Comparison of ENCODE assay signal across 8 cellular contexts in the genomic region with DNA sequence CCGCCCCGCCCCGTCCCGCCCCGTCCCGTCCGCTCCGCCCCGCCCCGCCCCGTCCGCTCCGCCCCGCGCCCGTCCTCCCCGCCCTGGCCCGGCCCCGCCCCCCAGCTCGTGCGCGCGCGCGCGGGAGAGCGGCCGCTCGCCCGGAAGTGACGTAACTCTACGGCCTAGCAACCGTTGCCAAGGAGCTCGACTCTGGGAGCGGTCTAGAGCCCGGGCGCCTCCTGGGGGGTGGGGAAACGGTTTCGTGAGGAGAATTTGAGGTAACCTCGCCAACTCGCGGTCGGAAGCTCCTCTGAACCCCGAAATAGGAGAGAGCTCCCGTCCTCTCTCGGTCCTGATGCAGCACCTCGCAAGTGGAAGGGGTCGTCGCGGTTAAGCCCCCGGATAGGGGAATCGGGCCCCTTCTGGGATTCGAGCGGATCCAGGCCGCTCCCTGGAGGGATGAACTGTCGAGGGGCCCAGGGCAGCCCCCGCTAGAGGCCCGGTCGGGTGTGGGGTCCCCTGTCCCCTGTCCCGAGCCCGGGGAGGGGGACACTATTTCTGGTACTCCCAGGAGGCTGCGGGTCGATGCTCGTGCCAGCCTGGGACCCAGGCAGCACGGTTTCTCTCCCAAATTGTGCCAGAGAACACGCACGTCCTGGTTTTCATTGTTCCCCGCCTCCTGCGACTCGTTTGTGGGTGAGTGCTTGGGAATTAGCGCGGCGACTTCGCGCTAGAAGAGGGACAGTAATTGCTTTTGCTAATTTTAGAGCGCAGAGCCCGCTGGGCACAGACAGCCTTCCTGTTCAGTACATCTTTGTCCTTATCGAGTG. TPM values are rescaled to one million over a fixed set of nuclear protein-coding genes. Genes with fewer than 3 reads are reported as not detected.
DNase-seq lines count a peak whose midpoint lies in the region; ATAC-seq, FAIRE-seq and TF ChIP-seq lines count a peak whose summit lies in the region.

A gene with protein sequence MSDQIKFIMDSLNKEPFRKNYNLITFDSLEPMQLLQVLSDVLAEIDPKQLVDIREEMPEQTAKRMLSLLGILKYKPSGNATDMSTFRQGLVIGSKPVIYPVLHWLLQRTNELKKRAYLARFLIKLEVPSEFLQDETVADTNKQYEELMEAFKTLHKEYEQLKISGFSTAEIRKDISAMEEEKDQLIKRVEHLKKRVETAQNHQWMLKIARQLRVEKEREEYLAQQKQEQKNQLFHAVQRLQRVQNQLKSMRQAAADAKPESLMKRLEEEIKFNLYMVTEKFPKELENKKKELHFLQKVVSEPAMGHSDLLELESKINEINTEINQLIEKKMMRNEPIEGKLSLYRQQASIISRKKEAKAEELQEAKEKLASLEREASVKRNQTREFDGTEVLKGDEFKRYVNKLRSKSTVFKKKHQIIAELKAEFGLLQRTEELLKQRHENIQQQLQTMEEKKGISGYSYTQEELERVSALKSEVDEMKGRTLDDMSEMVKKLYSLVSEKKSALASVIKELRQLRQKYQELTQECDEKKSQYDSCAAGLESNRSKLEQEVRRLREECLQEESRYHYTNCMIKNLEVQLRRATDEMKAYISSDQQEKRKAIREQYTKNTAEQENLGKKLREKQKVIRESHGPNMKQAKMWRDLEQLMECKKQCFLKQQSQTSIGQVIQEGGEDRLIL (plus strand): TSS at position 174 of the 812 bp plus-strand sequence. CDS start 3,024 bp downstream, outside the sequence.

- H3K4me3 ChIP-seq in HepG2 (replicated peaks in 1 of 3; ENCODE audit: insufficient read depth in 1 of 3, low read depth in 2 of 3, low read length in 3 of 3): peak within 1 kb of the TSS; percentile 72 to 99 (median 96)

- peaks cover 0 to 12% of the 10 kb centered on the region in 2 experiments; a peak in 1 of 5 replicates for H3K36me3 ChIP-seq in HepG2 (replicated peaks in 1 of 2; ENCODE audit: control insufficient read depth in 1 of 2, insufficient read depth in 2 of 2, low read length in 2 of 2)

- peak within 1 kb of the TSS; percentile 87 for H3K9ac ChIP-seq in HepG2 (ENCODE audit: insufficient read depth, low read depth, low read length)

- TF ChIP-seq CTCF in HepG2 (CRISPR knock-in tag; IDR thresholded peaks at IDR 0.05): peak; percentile 59

- CTCF ChIA-PET in HepG2 (lab: Yijun Ruan, JAX; ENCODE audit: low intra/inter-chr PET ratio, low total read pairs): interaction anchor here (1.6 kb wide), 1 partner anchor 22 kb away, joined by 6 read pairs; no protein-coding TSS in a partner anchor

- BruUV-seq in HepG2 (replicated peaks; lab: Mats Ljungman, UMichigan): TSS peak; percentile 84

- peaks cover 8% of the 10 kb centered on the region for H3K79me2 ChIP-seq in HepG2 (ENCODE audit: insufficient read depth, low read length)

- TF ChIP-seq POLR2A in HepG2 (IDR thresholded peaks at IDR 0.05; ENCODE audit: insufficient read depth in 1 of 2, low read depth in 2 of 2, low read length in 2 of 2): peak in 1 of 2 experiments; percentile 52; a peak in 3 of 4 replicates

- peaks cover 46% of the 10 kb centered on the region for H3K4me1 ChIP-seq in HepG2 (ENCODE audit: insufficient read depth, low read length)

- no peak for FAIRE-seq in HepG2 (lab: Jason Lieb, UNC)

- peak within 1 kb of the TSS; percentile 91 for H3K4me2 ChIP-seq in HepG2 (ENCODE audit: low read depth, low read length)

- DNase-seq in Ammon's horn (ENCODE audit: low spot score): peak; percentile 95
- DNase-seq in NCI-H774 (lab: John Stamatoyannopoulos, UW): peak; percentile 95
- peak; percentile 94 for DNase-seq in activated CD4-positive, alpha-beta T cell treated with anti-CD3 and anti-CD28 coated beads, Interleukin-2, amount 50 U/mL, for 4 hours
- DNase-seq in dermis blood vessel endothelial cell: peak; percentile 97
- peak; percentile 83 for DNase-seq in HepG2 (ENCODE audit: low spot score)
- DNase-seq in stimulated activated CD4-positive, alpha-beta T cell treated with anti-CD3 and anti-CD28 coated beads, Interleukin-2, amount 100 ng/mL, for 48 hours: peak; percentile 96 to 97

- TF ChIP-seq EP300 in HepG2 (IDR thresholded peaks at IDR 0.05; ENCODE audit: low read depth in 2 of 2, low read length in 2 of 2) (peak in 1 of 2 experiments; percentile 35; a peak in 1 of 4 replicates), HepG2 (CRISPR knock-in tag; IDR thresholded peaks at IDR 0.05; ENCODE audit: borderline replicate concordance) (no peak)

- TF ChIP-seq RAD21 in HepG2 (CRISPR knock-in tag; IDR thresholded peaks at IDR 0.05): peak; percentile 48; the same call in 1 of the 2 replicates

- peak; percentile 84 for ATAC-seq in GM19372 (IDR thresholded peaks at IDR 0.05; ENCODE audit: low read depth, unreplicated experiment)
- peak; percentile 49 for ATAC-seq in HG03558 (IDR thresholded peaks at IDR 0.05; ENCODE audit: extremely low read depth, unreplicated experiment)
- ATAC-seq in HepG2: peak; percentile 89

- H3K9me3 ChIP-seq in HepG2 (ENCODE audit: low read length): no peaks in the 10 kb centered on the region

- H2AFZ ChIP-seq in HepG2 (ENCODE audit: low read length): peak within 1 kb of the TSS; percentile 66

- H3K27me3 ChIP-seq in HepG2 (ENCODE audit: control insufficient read depth in 1 of 2, insufficient read depth in 2 of 2, low read length in 2 of 2): no peaks in the 10 kb centered on the region; a peak in 1 of 5 replicates

- intact Hi-C loops in HepG2 (cut with micrococcal nuclease; ENCODE audit: unreplicated experiment): no loop called here

- WGBS in HepG2 (ENCODE audit: low lambda C conversion rate): 1% methylated on average over 16 of the region's 78 CpGs

- H3K27ac ChIP-seq in HepG2 (ENCODE audit: extremely low read length, insufficient read depth, low read length): peak within 1 kb of the TSS; percentile 75

- POLR2A ChIA-PET in HepG2 (lab: Yijun Ruan, JAX): interaction anchor here (0.6 to 3.1 kb wide), 11 partner anchors 9 to 377 kb away, joined by 3 to 26 read pairs (median 3); a partner anchor contains a TSS

- in situ Hi-C loops in HepG2 (cut with HindIII; ENCODE audit: extremely low pct_ligation_motif_present, low pct_unique_long_range_greater_than_20kb): loop anchor here (25.0 kb wide), 2 partner anchors 313 to 463 kb away; a partner anchor contains a TSS

- H4K20me1 ChIP-seq in HepG2 (ENCODE audit: insufficient read depth, low read length): no peaks in the 10 kb centered on the region

TF ChIP-seq in HepG2, 621 proteins besides CTCF, POLR2A, EP300 and RAD21 (continues in another document):
- TF ChIP-seq ATF7-NPFF (CRISPR knock-in tag; IDR thresholded peaks at IDR 0.05; ENCODE audit: low read depth) (no peak; the same call in none of the 2 replicates), CREB1 (IDR thresholded peaks at IDR 0.05) (peak; percentile 85), CREB1 (CRISPR knock-in tag; IDR thresholded peaks at IDR 0.05) (peak; percentile 87), RAD51 (IDR thresholded peaks at IDR 0.05; ENCODE audit: borderline replicate concordance) (no peak), KAT2B (IDR thresholded peaks at IDR 0.05; ENCODE audit: borderline replicate concordance, low read depth, low read length) (no peak)
- TF ChIP-seq, protein P1, sequence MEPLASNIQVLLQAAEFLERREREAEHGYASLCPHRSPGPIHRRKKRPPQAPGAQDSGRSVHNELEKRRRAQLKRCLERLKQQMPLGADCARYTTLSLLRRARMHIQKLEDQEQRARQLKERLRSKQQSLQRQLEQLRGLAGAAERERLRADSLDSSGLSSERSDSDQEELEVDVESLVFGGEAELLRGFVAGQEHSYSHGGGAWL (CRISPR knock-in tag; IDR thresholded peaks at IDR 0.05): no peak

RNA-seq across cellular contexts. Expression of the gene that starts here (rescaled TPM):
- total RNA-seq in dermis blood vessel endothelial cell (8.2 and 10.2 TPM in 2 replicates), HepG2 (2016; rRNA removed; fragmentation: Illumina TruSeq; extraction: Trizol) (13.0 and 13.3 TPM in 2 replicates)
- 11.0 and 12.4 TPM in 2 replicates for total RNA-seq in HepG2 (2016; cell fraction: cytosol; rRNA removed; fragmentation: Illumina TruSeq; extraction: Trizol; ENCODE audit: low read depth)
- 11.7 and 13.4 TPM in 2 replicates for total RNA-seq in HepG2 (2016; cell fraction: insoluble cytoplasmic fraction; rRNA removed; fragmentation: Illumina TruSeq; extraction: Trizol)
- 6.8 and 7.4 TPM in 2 replicates for total RNA-seq in HepG2 (2016; cell fraction: membrane; rRNA removed; fragmentation: Illumina TruSeq; extraction: Trizol)
- total RNA-seq in HepG2 (2016; cell fraction: nucleus; rRNA removed; fragmentation: Illumina TruSeq; extraction: Trizol): 15.0 and 16.9 TPM in 2 replicates
- polyA plus RNA-seq in HepG2 (2011; rRNA removed): 3.1 and 4.2 TPM in 2 replicates
- 1.2 and 1.5 TPM in 2 replicates for polyA plus RNA-seq in HepG2 (2011; cell fraction: cytosol; rRNA removed)
- 7.0 and 7.1 TPM in 2 replicates for polyA plus RNA-seq in HepG2 (2011; cell fraction: nucleus; rRNA removed)
- polyA plus RNA-seq in HepG2 (2012): 4.5 and 5.3 TPM in 2 replicates
- 0.58 and 0.62 TPM in 2 replicates for polyA plus RNA-seq in HepG2 (2016; cell fraction: cytosol; fragmentation: Illumina TruSeq; extraction: Trizol; ENCODE audit: low read depth)
- 11.3 and 11.5 TPM in 2 replicates for polyA plus RNA-seq in HepG2 (2016; cell fraction: insoluble cytoplasmic fraction; fragmentation: Illumina TruSeq; extraction: Trizol; ENCODE audit: low read depth)
- polyA plus RNA-seq in HepG2 (2016; cell fraction: membrane; fragmentation: Illumina TruSeq; extraction: Trizol; ENCODE audit: low read depth): 1.2 and 1.8 TPM in 2 replicates
- polyA plus RNA-seq in HepG2 (2016; cell fraction: nucleus; fragmentation: Illumina TruSeq; extraction: Trizol; ENCODE audit: insufficient read depth, low read depth): 21.3 and 21.4 TPM in 2 replicates
- 1.5 and 2.3 TPM in 2 replicates for polyA minus RNA-seq in HepG2 (2011; rRNA and poly(A)+ RNA removed; ENCODE audit: low replicate concordance)
- polyA minus RNA-seq in HepG2 (2011; cell fraction: cytosol; rRNA and poly(A)+ RNA removed): 3.5 and 4.3 TPM in 2 replicates
- 13.3 and 14.9 TPM in 2 replicates for polyA minus RNA-seq in HepG2 (2011; cell fraction: nucleus; rRNA and poly(A)+ RNA removed)

Comparison
In these comparisons a context has a peak if more than half of its experiments do, and no peak if none do; other contexts are left out.
1. Peak in every context shown above with its lines: DNase-seq, ATAC-seq, H3K4me3 ChIP-seq and H3K27ac ChIP-seq.